18 cellular contexts compared by ENCODE assay signal in genomic region chr22:24816841-24817240, GRCh38. TPM values are rescaled to one million over a fixed set of nuclear protein-coding genes. Genes with fewer than 3 reads are reported as not detected.
DNase-seq lines count a peak whose midpoint lies in the region; ATAC-seq and TF ChIP-seq lines count a peak whose summit lies in the region.
"Had no signal": no experiment of that assay in that cellular context is flagged by ENCODE, and none has a peak within 500 bp of the region (broad histone marks: within the 10 kb centered on the region; RNA-seq: fewer than 3 reads in every experiment).

No MANE protein-coding gene starts in this region.

- H3K27me3 ChIP-seq in BE2C (no peaks in the 10 kb centered on the region), gastroesophageal sphincter (no peaks in the 10 kb centered on the region), trophoblast cell (ENCODE audit: insufficient read depth, low read length) (no peaks in the 10 kb centered on the region), stomach (no peaks in the 10 kb centered on the region)

- no peak overlapping the region for H4K8ac ChIP-seq in trophoblast cell (ENCODE audit: low read depth, low read length)

- H3K14ac ChIP-seq in trophoblast cell (ENCODE audit: low read length) = no peak overlapping the region

- no peak overlapping the region for H2AFZ ChIP-seq in trophoblast cell (ENCODE audit: insufficient read depth, low read length, poor library complexity)
- H2AFZ ChIP-seq: GM23248, PC-9 had no signal

- H3K4me1 ChIP-seq in BE2C (peaks cover 12% of the 10 kb centered on the region), gastroesophageal sphincter (peaks cover 0 to 32% (median 6%) of the 10 kb centered on the region in 3 donors), trophoblast cell (ENCODE audit: control insufficient read depth in 1 of 2, insufficient read depth in 2 of 2, low read length in 2 of 2) (no peaks in the 10 kb centered on the region), stomach (peaks cover 10 to 20% (median 17%) of the 10 kb centered on the region in 4 donors)

- DNase-seq in BE2C (peak; percentile 64), RPMI7951 (ENCODE audit: low read depth) (peak; percentile 10), trophoblast cell (peak; percentile 83 to 91), LoVo (ENCODE audit: low spot score) (no peak), DMS79 (lab: John Stamatoyannopoulos, UW) (no peak), stomach (no peak)
- DNase-seq: Calu3; CD4-positive, CD25-positive, alpha-beta regulatory T cell; GM23248; NCI-H146; NCI-H2081 treated with DMSO at 0.1 percent for 48 hours; NCI-H226; NCI-H69; PC-9 had no signal

- no peaks in the 10 kb centered on the region for H3K9me3 ChIP-seq in BE2C
- H3K9me3 ChIP-seq in gastroesophageal sphincter = no peaks in the 10 kb centered on the region
- H3K9me3 ChIP-seq in trophoblast cell (ENCODE audit: insufficient read depth, low read depth, low read length) = peaks cover 3% of the 10 kb centered on the region
- peaks cover 0 to 6% (median 0%) of the 10 kb centered on the region in 4 donors for H3K9me3 ChIP-seq in stomach

- no peak overlapping the region for H2BK12ac ChIP-seq in trophoblast cell (ENCODE audit: low read length)

- no peaks in the 10 kb centered on the region for H3K79me2 ChIP-seq in trophoblast cell (ENCODE audit: control insufficient read depth, insufficient read depth, low read length, poor library complexity)

- TF ChIP-seq EP300 in gastroesophageal sphincter (IDR thresholded peaks at IDR 0.05) = no peak
- no peak for TF ChIP-seq EP300 in stomach (IDR thresholded peaks at IDR 0.05)

- no peak overlapping the region for H4K12ac ChIP-seq in trophoblast cell (ENCODE audit: low read depth, low read length)

- no peak overlapping the region for H2BK5ac ChIP-seq in trophoblast cell (ENCODE audit: low read depth, low read length, poor library complexity)

- no peak overlapping the region for H3K4ac ChIP-seq in trophoblast cell (ENCODE audit: low read depth, low read length)

- no peak overlapping the region for H4K91ac ChIP-seq in trophoblast cell (ENCODE audit: low read depth, low read length)

- H3K9ac ChIP-seq in trophoblast cell (ENCODE audit: low read length) = no peak overlapping the region
- H3K9ac ChIP-seq: GM23248 had no signal

- peak; percentile 39 for ATAC-seq in gastroesophageal sphincter
- no peak for ATAC-seq in GM18520 (IDR thresholded peaks at IDR 0.05; ENCODE audit: unreplicated experiment)
- ATAC-seq: Right ventricle myocardium inferior had no signal

- no peak overlapping the region for H3K27ac ChIP-seq in gastroesophageal sphincter
- H3K27ac ChIP-seq in trophoblast cell (ENCODE audit: low read depth, low read length) = no peak overlapping the region
- H3K27ac ChIP-seq in stomach = no peak overlapping the region
- H3K27ac ChIP-seq: GM23248, PC-9 had no signal

- TF ChIP-seq CTCF in BE2C (IDR thresholded peaks at IDR 0.05; ENCODE audit: low read depth, low read length) (no peak), gastroesophageal sphincter (IDR thresholded peaks at IDR 0.05) (no peak), stomach (IDR thresholded peaks at IDR 0.05) (no peak)

- TF ChIP-seq POLR2A in gastroesophageal sphincter (IDR thresholded peaks at IDR 0.05) (no peak), stomach (IDR thresholded peaks at IDR 0.05) (no peak)

- no peak overlapping the region for H2BK120ac ChIP-seq in trophoblast cell (ENCODE audit: insufficient read depth, low read length, poor library complexity)

- H3K4me2 ChIP-seq in trophoblast cell (ENCODE audit: low read length) = no peak overlapping the region
- H3K4me2 ChIP-seq: PC-9 had no signal

- WGBS in gastroesophageal sphincter (ENCODE audit: low coverage in 1 of 2), 2 donors = 0 to 5% methylated on average over 1 to 3 of the region's 5 CpGs
- WGBS in trophoblast cell (ENCODE audit: extremely low coverage, insufficient coverage, insufficient read length) = no CpG with 5 or more reads among the region's 5 CpGs
- WGBS in stomach, 5 donors = 38 to 74% (median 72%) methylated on average over 5 of the region's 5 CpGs

- no peaks in the 10 kb centered on the region for H3K79me1 ChIP-seq in trophoblast cell (ENCODE audit: low read length)

- intact Hi-C loops in stomach (cut with DNase I; ENCODE audit: low total_unique reads) = no loop called here

- H3K18ac ChIP-seq in trophoblast cell (ENCODE audit: low read length) = no peak overlapping the region

- H3K23ac ChIP-seq in trophoblast cell (ENCODE audit: low read length) = no peak overlapping the region

- H3K36me3 ChIP-seq in BE2C (no peaks in the 10 kb centered on the region), gastroesophageal sphincter (no peaks in the 10 kb centered on the region), trophoblast cell (ENCODE audit: control insufficient read depth in 1 of 2, insufficient read depth in 2 of 2, low read length in 2 of 2) (no peaks in the 10 kb centered on the region), stomach (no peaks in the 10 kb centered on the region)

- no peak overlapping the region for H3K4me3 ChIP-seq in BE2C (ENCODE audit: low read depth, low read length)
- no peak overlapping the region for H3K4me3 ChIP-seq in gastroesophageal sphincter
- no peak overlapping the region for H3K4me3 ChIP-seq in trophoblast cell (ENCODE audit: low read depth, low read length)
- H3K4me3 ChIP-seq in stomach = no peak overlapping the region
- H3K4me3 ChIP-seq: GM23248, PC-9 had no signal

- H2AK5ac ChIP-seq in trophoblast cell (ENCODE audit: low read length) = no peak overlapping the region

RNA-seq across cellular contexts. Expression of gene SGSM1, which starts 10.8 kb away (rescaled TPM):
- polyA plus RNA-seq in BE2C (2012; ENCODE audit: insufficient read depth, insufficient read length, low read depth) = 3.9 TPM
- not detected in 2 replicates for total RNA-seq in RPMI7951 (2014; rRNA removed; shearing (Covaris generic))
- 1 to 10 TPM; 1.8 to 4.2 (median 2.4) TPM for total RNA-seq in gastroesophageal sphincter
- polyA plus RNA-seq in trophoblast cell (2013) = 0.04 and 0.08 TPM in 2 replicates
- total RNA-seq in stomach = 1 to 10 TPM; 1.3 to 4.7 (median 4.0) TPM
- polyA plus RNA-seq in stomach = under 1 TPM; 0.68 to 0.80 (median 0.76) TPM
- total RNA-seq: A673, GM23248 had no signal
- polyA plus RNA-seq: GM23248 had no signal

RNA-seq across cellular contexts. Expression of gene PIWIL3, which starts 42.3 kb away (rescaled TPM):
- 0.14 TPM for polyA plus RNA-seq in BE2C (2012; ENCODE audit: insufficient read depth, insufficient read length, low read depth)
- not detected in 2 replicates for total RNA-seq in RPMI7951 (2014; rRNA removed; shearing (Covaris generic))
- total RNA-seq in gastroesophageal sphincter (not detected), stomach (not detected)
- polyA plus RNA-seq in trophoblast cell (2013) = 0.01 TPM in 1 of 2 replicates, not detected in the other
- not detected for polyA plus RNA-seq in stomach
- total RNA-seq: A673; Calu3; CD4-positive, CD25-positive, alpha-beta regulatory T cell; GM23248; PC-9; Right ventricle myocardium inferior had no signal
- polyA plus RNA-seq: CD4-positive, CD25-positive, alpha-beta regulatory T cell; GM23248 had no signal

Comparison
In these comparisons a context has a peak if more than half of its experiments do, and no peak if none do; other contexts are left out.
1. DNase-seq: peak in BE2C (single experiment), RPMI7951 (single experiment) and trophoblast cell (2 of 2); none in LoVo (single experiment), DMS79 (single experiment) and stomach (single experiment).